Comparison of ENCODE assay signal across 18 cellular contexts in the genomic region with DNA sequence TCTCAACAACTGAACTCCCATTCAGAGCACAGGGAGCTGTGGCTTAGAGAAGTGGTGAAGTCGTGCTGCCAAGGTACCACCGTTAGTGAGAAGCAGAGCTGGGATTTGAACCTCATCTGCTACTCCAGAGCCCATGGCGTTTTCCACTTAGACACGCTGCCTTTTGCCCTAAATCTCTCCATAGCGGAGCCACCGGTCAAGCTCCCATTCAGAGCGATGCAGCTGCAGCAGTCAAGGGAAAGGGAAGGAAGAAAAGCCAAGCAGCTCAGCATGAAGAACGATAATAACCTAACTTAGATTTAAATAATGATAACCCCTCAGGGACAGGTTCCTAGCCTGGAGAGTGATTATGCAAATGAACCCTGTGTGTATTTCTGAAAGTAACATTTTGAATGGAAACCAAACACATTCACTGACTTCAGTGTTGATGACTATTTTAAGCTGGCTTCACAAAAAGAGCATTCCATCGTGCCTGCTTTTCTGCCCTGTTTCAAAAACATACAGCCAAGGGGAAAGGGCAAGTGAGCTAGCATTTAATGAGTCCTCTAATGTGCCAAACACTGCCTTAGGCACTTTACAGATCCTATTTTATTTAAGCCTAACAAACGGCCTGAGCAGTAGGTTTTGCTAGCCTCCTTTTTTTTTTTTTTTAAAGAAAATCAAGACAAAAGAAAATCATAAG.
DNase-seq lines count a peak whose midpoint lies in the region; ATAC-seq, FAIRE-seq and TF ChIP-seq lines count a peak whose summit lies in the region.
"Had no signal": no experiment of that assay in that cellular context is flagged by ENCODE, and none has a peak within 500 bp of the region (broad histone marks: within the 10 kb centered on the region; RNA-seq: fewer than 3 reads in every experiment).

No MANE protein-coding gene starts in this region.

- H3K18ac ChIP-seq in H1 (ENCODE audit: extremely low read depth, low read length): no peak overlapping the region

- no peaks in the 10 kb centered on the region for H3K9me2 ChIP-seq in GM23338 (ENCODE audit: insufficient read depth)

- no peaks in the 10 kb centered on the region for H3K23me2 ChIP-seq in H1 (ENCODE audit: low read depth, low read length)

- H3K9ac ChIP-seq in H1 (replicated peaks in 1 of 4; ENCODE audit: extremely low read depth in 1 of 4, low read depth in 3 of 4, low read length in 3 of 4): no peak overlapping the region
- H3K9ac ChIP-seq in neural progenitor cell: no peak overlapping the region

- H3K9me3 ChIP-seq in H1 (ENCODE audit: insufficient read depth in 2 of 2, low read depth in 1 of 2, low read length in 1 of 2): no peaks in the 10 kb centered on the region
- no peaks in the 10 kb centered on the region for H3K9me3 ChIP-seq in neural progenitor cell (ENCODE audit: low read depth)
- H3K9me3 ChIP-seq: BE2C had no signal

- no peak overlapping the region for H2BK20ac ChIP-seq in H1 (ENCODE audit: low read length)

- H2AFZ ChIP-seq in GM23338: no peak overlapping the region
- H2AFZ ChIP-seq in H1 (ENCODE audit: low read length): peak overlapping the region; percentile 90
- H2AFZ ChIP-seq in neural progenitor cell (replicated peaks): peak overlapping the region; percentile 80
- H2AFZ ChIP-seq: PC-9 had no signal

- no peak for TF ChIP-seq RAD21 in H1 (IDR thresholded peaks at IDR 0.05 in 1 of 2, conservative IDR thresholded peaks at IDR 0.05 in 1 of 2; ENCODE audit: low read depth in 2 of 2, low read length in 2 of 2)

- H3K79me2 ChIP-seq in GM23338 (replicated peaks; ENCODE audit: insufficient read depth) (no peaks in the 10 kb centered on the region), H1 (ENCODE audit: control insufficient read depth in 1 of 2, insufficient read depth in 2 of 2, low read length in 2 of 2) (no peaks in the 10 kb centered on the region), neural progenitor cell (ENCODE audit: low read depth) (no peaks in the 10 kb centered on the region)

- H3K23ac ChIP-seq in H1 (ENCODE audit: insufficient read length): no peak overlapping the region

- ATAC-seq in GM23338 (peak; percentile 45; the same call in 2 of the 3 replicates), HG03442 (IDR thresholded peaks at IDR 0.05; ENCODE audit: unreplicated experiment) (no peak), HG02588 (IDR thresholded peaks at IDR 0.05; ENCODE audit: unreplicated experiment) (no peak)
- ATAC-seq: HCT116 had no signal

- no peak for TF ChIP-seq EP300 in H1 (IDR thresholded peaks at IDR 0.05; ENCODE audit: borderline replicate concordance in 1 of 2, low read depth in 2 of 2, low read length in 2 of 2)

- H2BK5ac ChIP-seq in H1 (ENCODE audit: low read depth, low read length): no peak overlapping the region

- H4K20me1 ChIP-seq in GM23338 (replicated peaks; ENCODE audit: insufficient read depth) (no peaks in the 10 kb centered on the region), H1 (replicated peaks in 1 of 2; ENCODE audit: control insufficient read depth in 1 of 2, insufficient read depth in 2 of 2, low read length in 2 of 2) (no peaks in the 10 kb centered on the region), neural progenitor cell (ENCODE audit: low read depth) (no peaks in the 10 kb centered on the region)

- H3K14ac ChIP-seq in H1 (ENCODE audit: insufficient read length): no peak overlapping the region

- no peaks in the 10 kb centered on the region for H3K36me3 Mint-ChIP-seq in GM23338 (ENCODE audit: low read depth)
- H3K36me3 Mint-ChIP-seq in neural progenitor cell: no peaks in the 10 kb centered on the region

- H4K91ac ChIP-seq in H1 (replicated peaks; ENCODE audit: insufficient read length, low read length): no peak overlapping the region

- no peak overlapping the region for H3K4ac ChIP-seq in H1 (replicated peaks; ENCODE audit: insufficient read length, low read depth, low read length)

- POLR2A ChIA-PET in H1 (lab: Charles Lee; ENCODE audit: partially characterized antibody): no interaction called here

- H2BK120ac ChIP-seq in H1 (replicated peaks; ENCODE audit: low read depth, low read length): no peak overlapping the region

- H3K4me1 Mint-ChIP-seq in GM23338: peaks cover 6% of the 10 kb centered on the region
- H3K4me1 Mint-ChIP-seq in neural progenitor cell: peaks cover 6% of the 10 kb centered on the region

- H2AK5ac ChIP-seq in H1 (ENCODE audit: low read depth, low read length): no peak overlapping the region

- H3K4me3 ChIP-seq in GM23338 (no peak overlapping the region), H1 (ENCODE audit: extremely low read depth in 1 of 4, insufficient read depth in 2 of 4, low read depth in 3 of 4, low read length in 4 of 4) (no peak overlapping the region), neural progenitor cell (no peak overlapping the region)
- H3K4me3 ChIP-seq: PC-9 had no signal

- no peak overlapping the region for H2BK15ac ChIP-seq in H1 (ENCODE audit: low read length)

- H3K27ac Mint-ChIP-seq in GM23338: no peak overlapping the region
- no peak overlapping the region for H3K27ac Mint-ChIP-seq in neural progenitor cell
- H3K27ac Mint-ChIP-seq: T-helper 1 cell treated with Interleukin-12 subunit alpha and Interleukin-12 subunit beta and Interleukin-4 antibody, amounts not matched to agents 30 μg/mL and 1 μg/mL, for 36 hours had no signal

- DNase-seq in GM23338 (ENCODE audit: low spot score) (no peak), NCI-H526 (lab: John Stamatoyannopoulos, UW) (peak; percentile 70 to 78), H1 (ENCODE audit: low read depth in 1 of 2, low spot score in 2 of 2) (no peak), neural progenitor cell (ENCODE audit: low spot score) (peak; percentile 37), kidney tubule cell (ENCODE audit: low spot score) (no peak)
- DNase-seq: BE2C, DMS79, Kasumi-1, NCI-H1417 treated with DMSO at 0.1 percent for 48 hours, NCI-H2029 treated with DMSO at 0.1 percent for 48 hours, NCI-H2171, PC-9, RPMI8226, SHP77 had no signal

- H3K4me2 ChIP-seq in GM23338: no peak overlapping the region
- no peak overlapping the region for H3K4me2 ChIP-seq in H1 (ENCODE audit: insufficient read depth in 1 of 2, low read depth in 2 of 2, low read length in 2 of 2)
- peak overlapping the region; percentile 3 for H3K4me2 ChIP-seq in neural progenitor cell
- H3K4me2 ChIP-seq: PC-9 had no signal

- H3K36me3 ChIP-seq in GM23338 (ENCODE audit: insufficient read depth) (no peaks in the 10 kb centered on the region), H1 (ENCODE audit: control insufficient read depth in 2 of 4, insufficient read depth in 4 of 4, low read length in 3 of 4) (no peaks in the 10 kb centered on the region), neural progenitor cell (no peaks in the 10 kb centered on the region)
- H3K36me3 ChIP-seq: BE2C had no signal

- no peaks in the 10 kb centered on the region for H3F3A ChIP-seq in GM23338 (replicated peaks; ENCODE audit: low read depth)
- no peaks in the 10 kb centered on the region for H3F3A ChIP-seq in neural progenitor cell (ENCODE audit: low read depth)

- no peak overlapping the region for H2BK12ac ChIP-seq in H1 (ENCODE audit: low read depth, low read length)

- H3K27me3 ChIP-seq in GM23338 (ENCODE audit: insufficient read depth) (no peaks in the 10 kb centered on the region), H1 (replicated peaks in 1 of 4; ENCODE audit: control insufficient read depth in 3 of 4, extremely low read depth in 1 of 4, insufficient read depth in 3 of 4, low read length in 3 of 4) (no peaks in the 10 kb centered on the region), neural progenitor cell (no peaks in the 10 kb centered on the region)
- H3K27me3 ChIP-seq: BE2C had no signal

- H4K8ac ChIP-seq in H1 (ENCODE audit: extremely low read depth, insufficient read depth, low read length): no peak overlapping the region

- no peak overlapping the region for H3K27ac ChIP-seq in GM23338 (ENCODE audit: low read depth)
- H3K27ac ChIP-seq in H1 (ENCODE audit: low read depth, low read length): no peak overlapping the region
- H3K27ac ChIP-seq in neural progenitor cell: no peak overlapping the region
- H3K27ac ChIP-seq: PC-9 had no signal

- WGBS in H1 (ENCODE audit: extremely low coverage in 1 of 2, insufficient coverage in 1 of 2, insufficient read length in 1 of 2, insufficient replicate concordance in 2 of 2, low coverage in 1 of 2, low lambda C conversion rate in 2 of 2, missing lambda C conversion rate in 1 of 2), 2 experiments: 87% methylated on average over 10 of the region's 10 CpGs; no CpG with 5 or more reads in 1 of the 2 experiments

- H3K56ac ChIP-seq in H1 (replicated peaks; ENCODE audit: insufficient read length, low read depth, low read length): no peak overlapping the region

- H4K5ac ChIP-seq in H1 (ENCODE audit: insufficient read length, low read depth, low read length): no peak overlapping the region

- H3K79me1 ChIP-seq in H1 (ENCODE audit: low read depth, low read length): no peaks in the 10 kb centered on the region

- H3K9me3 Mint-ChIP-seq in GM23338 (no peaks in the 10 kb centered on the region), neural progenitor cell (peaks cover 2% of the 10 kb centered on the region)

- CTCF ChIA-PET in H1 (lab: Charles Lee; ENCODE audit: partially characterized antibody): no interaction called here

- FAIRE-seq in H1 (lab: Jason Lieb, UNC): no peak

- H3K27me3 Mint-ChIP-seq in GM23338 (ENCODE audit: insufficient read depth, low read depth, poor library complexity) (no peaks in the 10 kb centered on the region), neural progenitor cell (ENCODE audit: insufficient read depth, low read depth) (no peaks in the 10 kb centered on the region)

- no peak overlapping the region for H3K4me3 Mint-ChIP-seq in GM23338
- H3K4me3 Mint-ChIP-seq in neural progenitor cell: no peak overlapping the region
- H3K4me3 Mint-ChIP-seq: T-helper 1 cell treated with Interleukin-12 subunit alpha and Interleukin-12 subunit beta and Interleukin-4 antibody, amounts not matched to agents 30 μg/mL and 1 μg/mL, for 36 hours had no signal

- TF ChIP-seq POLR2A in H1 (IDR thresholded peaks at IDR 0.05; ENCODE audit: control extremely low read depth in 1 of 2, low read depth in 2 of 2, low read length in 2 of 2): no peak

- H3K4me1 ChIP-seq in GM23338 (ENCODE audit: insufficient read depth) (no peaks in the 10 kb centered on the region), H1 (replicated peaks in 1 of 4; ENCODE audit: control insufficient read depth in 3 of 4, insufficient read depth in 4 of 4, low read length in 3 of 4) (no peaks in the 10 kb centered on the region; a peak in 1 of 7 replicates), neural progenitor cell (peaks cover 11% of the 10 kb centered on the region)
- H3K4me1 ChIP-seq: BE2C had no signal

- TF ChIP-seq CTCF in GM23338 (conservative IDR thresholded peaks at IDR 0.05; ENCODE audit: low read depth in 2 of 2) (no peak), H1 (IDR thresholded peaks at IDR 0.05; ENCODE audit: control extremely low read depth in 1 of 3, insufficient read depth in 1 of 3, low read depth in 1 of 3, low read length in 3 of 3) (no peak), neural progenitor cell (IDR thresholded peaks at IDR 0.05) (no peak)

TF ChIP-seq in GM23338, 12 proteins besides CTCF, POLR2A, EP300 and RAD21 (continues in another document):
- TF ChIP-seq STAT1 (IDR thresholded peaks at IDR 0.05; ENCODE audit: unreplicated experiment) (no peak), NANOG (IDR thresholded peaks at IDR 0.05; ENCODE audit: borderline replicate concordance) (no peak)

TF ChIP-seq in H1, 55 proteins besides CTCF, POLR2A, EP300 and RAD21 (continues in another document):
- TF ChIP-seq CEBPB (IDR thresholded peaks at IDR 0.05; ENCODE audit: low read depth, low read length) (no peak), TCF12 (IDR thresholded peaks at IDR 0.05; ENCODE audit: low read depth, low read length) (no peak)

Comparison
In these comparisons a context has a peak if more than half of its experiments do, and no peak if none do; other contexts are left out.
1. DNase-seq: peak in NCI-H526 (2 of 2) and neural progenitor cell (single experiment); none in GM23338 (single experiment), H1 (0 of 2) and kidney tubule cell (single experiment).